Comparison of ENCODE assay signal across 8 cellular contexts in genomic region chr9:96417051-96417586, GRCh38. TPM values are rescaled to one million over a fixed set of nuclear protein-coding genes. Genes with fewer than 3 reads are reported as not detected.
DNase-seq lines count a peak whose midpoint lies in the region; ATAC-seq and TF ChIP-seq lines count a peak whose summit lies in the region.

No MANE protein-coding gene starts in this region.

- H3K27me3 ChIP-seq in HUES64 (ENCODE audit: insufficient read depth, low read length) (no peaks in the 10 kb centered on the region), PC-3 (ENCODE audit: low read length) (no peaks in the 10 kb centered on the region), muscle layer of duodenum (ENCODE audit: low read depth, low read length) (no peaks in the 10 kb centered on the region)

- H3K4me1 ChIP-seq in HUES64 (ENCODE audit: insufficient read depth, low read length), result peaks cover 35% of the 10 kb centered on the region
- H3K4me1 ChIP-seq in PC-3 (ENCODE audit: insufficient read depth, low read length), result peaks cover 19% of the 10 kb centered on the region
- H3K4me1 ChIP-seq in muscle layer of duodenum (ENCODE audit: control insufficient read depth in 1 of 2, insufficient read depth in 2 of 2, low read length in 2 of 2), result peaks cover 8 to 26% of the 10 kb centered on the region in 2 donors

- H3K4me1 Mint-ChIP-seq in activated T-cell treated with anti-CD3 and anti-CD28 coated beads, Interleukin-2, amount 50 U/mL, for 4 hours (ENCODE audit: low read depth), result peaks cover 44% of the 10 kb centered on the region

- H2AFZ ChIP-seq in PC-3 (ENCODE audit: low read length), result peak overlapping the region; percentile 72

- CTCF ChIA-PET in PC-3 (lab: Charles Lee), result interaction anchor here (0.6 kb wide), 1 partner anchor 49 kb away, joined by 5 read pairs; no protein-coding TSS in a partner anchor

- ATAC-seq in GM19035 (IDR thresholded peaks at IDR 0.05; ENCODE audit: unreplicated experiment), result peak; percentile 31
- ATAC-seq in PC-3, result peak; percentile 0; the same call in 1 of the 2 replicates
- peak; percentile 17 to 22 for ATAC-seq in activated T-cell treated with anti-CD3 and anti-CD28 coated beads, Interleukin-2, amount 50 U/mL, for 4 hours
- peak; percentile 23 for ATAC-seq in esophagus mucosa

- H3K9me2 ChIP-seq in PC-3 (replicated peaks; ENCODE audit: low read length), result no peaks in the 10 kb centered on the region

- peak overlapping the region; percentile 79 for H3K9ac ChIP-seq in HUES64 (ENCODE audit: low read depth, low read length)
- H3K9ac ChIP-seq in PC-3 (ENCODE audit: low read length), result peak overlapping the region; percentile 74

- peak overlapping the region; percentile 73 for H3K4me3 ChIP-seq in AG09309 (ENCODE audit: control insufficient read depth, low read depth, low read length)
- peak overlapping the region; percentile 71 for H3K4me3 ChIP-seq in HUES64 (ENCODE audit: low read length)
- H3K4me3 ChIP-seq in PC-3 (ENCODE audit: low read length), result peak overlapping the region; percentile 83
- H3K4me3 ChIP-seq in muscle layer of duodenum (ENCODE audit: low read depth in 1 of 2, low read length in 2 of 2), result peak overlapping the region; percentile 83 to 85

- H3K27ac ChIP-seq in HUES64 (ENCODE audit: low read depth, low read length), result peak overlapping the region; percentile 80; the same call in 1 of the 2 replicates
- H3K27ac ChIP-seq in PC-3 (ENCODE audit: low read length), result no peak overlapping the region
- peak overlapping the region; percentile 92 for H3K27ac ChIP-seq in muscle layer of duodenum (ENCODE audit: low read length)

- under 1% methylated on average over 50 of the region's 50 CpGs for WGBS in HUES64

- TSS peak; percentile 68 for BruUV-seq in PC-3 (replicated peaks; lab: Mats Ljungman, UMichigan)

- peaks cover 51% of the 10 kb centered on the region for H3K79me2 ChIP-seq in PC-3 (ENCODE audit: low read length)

- peak overlapping the region; percentile 85 for H3K4me2 ChIP-seq in PC-3 (ENCODE audit: low read length)

- 0 out of 2 replicates have a peak, but pooled peaks cover 5% of the 10 kb centered on the region for H4K20me1 ChIP-seq in PC-3 (ENCODE audit: low read length)

- H3F3A ChIP-seq in PC-3 (ENCODE audit: low read length, unreplicated experiment), result peaks cover 10% of the 10 kb centered on the region

- TF ChIP-seq CTCF in AG09309 (IDR thresholded peaks at IDR 0.05; ENCODE audit: control insufficient read depth, insufficient read depth, low read depth, low read length, missing control alignments), result peak; percentile 16
- TF ChIP-seq CTCF in PC-3 (conservative IDR thresholded peaks at IDR 0.05; ENCODE audit: low read depth, low read length), result no peak

- H3K36me3 ChIP-seq in HUES64 (ENCODE audit: insufficient read depth, low read length) (no peaks in the 10 kb centered on the region), PC-3 (ENCODE audit: low read depth, low read length) (no peaks in the 10 kb centered on the region), muscle layer of duodenum (ENCODE audit: control insufficient read depth in 1 of 2, insufficient read depth in 2 of 2, low read length in 2 of 2) (no peaks in the 10 kb centered on the region)

- no peaks in the 10 kb centered on the region for H3K9me3 Mint-ChIP-seq in activated T-cell treated with anti-CD3 and anti-CD28 coated beads, Interleukin-2, amount 50 U/mL, for 4 hours

- no peaks in the 10 kb centered on the region for H3K36me3 Mint-ChIP-seq in activated T-cell treated with anti-CD3 and anti-CD28 coated beads, Interleukin-2, amount 50 U/mL, for 4 hours (ENCODE audit: insufficient read depth)

- H3K9me3 ChIP-seq in HUES64 (ENCODE audit: insufficient read depth, low read depth, low read length) (no peaks in the 10 kb centered on the region), PC-3 (ENCODE audit: low read length) (no peaks in the 10 kb centered on the region), muscle layer of duodenum (ENCODE audit: control insufficient read depth in 1 of 2, low read length in 2 of 2) (no peaks in the 10 kb centered on the region)

- DNase-seq in AG09309 (ENCODE audit: low read depth), result no peak
- peak; percentile 74 for DNase-seq in PC-3
- DNase-seq in activated T-cell treated with anti-CD3 and anti-CD28 coated beads, Interleukin-2, amount 50 U/mL, for 4 hours, result peak; percentile 92
- peak; percentile 89 to 90 for DNase-seq in stimulated activated CD8-positive, alpha-beta memory T cell treated with anti-CD3 and anti-CD28 coated beads, Interleukin-7, amount 100 ng/mL, for 1 hour (ENCODE audit: low read depth in 2 of 2)

- POLR2A ChIA-PET in PC-3 (lab: Charles Lee; ENCODE audit: unreplicated experiment), result no interaction called here

- H3K4me3 Mint-ChIP-seq in activated T-cell treated with anti-CD3 and anti-CD28 coated beads, Interleukin-2, amount 50 U/mL, for 4 hours, result peak overlapping the region; percentile 91

- intact Hi-C loops in PC-3 (cut with micrococcal nuclease), result loop anchor here (5.0 kb wide), 1 partner anchor 35 kb away; the partner anchor contains the start of gene SLC35D2

- H3K27me3 Mint-ChIP-seq in activated T-cell treated with anti-CD3 and anti-CD28 coated beads, Interleukin-2, amount 50 U/mL, for 4 hours (ENCODE audit: low read depth), result no peaks in the 10 kb centered on the region

RNA-seq across cellular contexts. Expression of gene ZNF367, which starts 1.1 kb away (rescaled TPM):
- 6.8 TPM for polyA plus RNA-seq in HUES64 (2013, experiment 1 of 2)
- 8.6 TPM for polyA plus RNA-seq in HUES64 (2013, experiment 2 of 2)
- 10.8 and 14.0 TPM in 2 replicates for total RNA-seq in PC-3 (2014; rRNA removed)
- total RNA-seq in activated T-cell treated with anti-CD3 and anti-CD28 coated beads, Interleukin-2, amount 50 U/mL, for 4 hours, result 10 to 100 TPM; 28.9 to 34.6 (median 30.0) TPM
- total RNA-seq in esophagus mucosa, result 2.8 TPM

RNA-seq across cellular contexts. Expression of gene HABP4, which starts 32.9 kb away (rescaled TPM):
- polyA plus RNA-seq in HUES64 (2013, experiment 1 of 2), result 6.7 TPM
- 10.3 TPM for polyA plus RNA-seq in HUES64 (2013, experiment 2 of 2)
- total RNA-seq in PC-3 (2014; rRNA removed), result 6.6 and 9.2 TPM in 2 replicates
- total RNA-seq in activated T-cell treated with anti-CD3 and anti-CD28 coated beads, Interleukin-2, amount 50 U/mL, for 4 hours, result 10 to 100 TPM in 2 of 3 donors, 1 to 10 TPM in 1; 8.8 to 15.2 (median 10.3) TPM
- 1.2 TPM for total RNA-seq in esophagus mucosa

RNA-seq across cellular contexts. Expression of gene SLC35D2, which starts 33.6 kb away (rescaled TPM):
- 8.0 TPM for polyA plus RNA-seq in HUES64 (2013, experiment 1 of 2)
- 11.7 TPM for polyA plus RNA-seq in HUES64 (2013, experiment 2 of 2)
- total RNA-seq in PC-3 (2014; rRNA removed), result 9.6 and 21.5 TPM in 2 replicates
- total RNA-seq in activated T-cell treated with anti-CD3 and anti-CD28 coated beads, Interleukin-2, amount 50 U/mL, for 4 hours, result 1 to 10 TPM; 3.5 to 7.2 (median 4.4) TPM
- total RNA-seq in esophagus mucosa, result 14.9 TPM
